20 cellular contexts compared by ENCODE assay signal in genomic region chr1:66556161-66556611, GRCh38. TPM values are rescaled to one million over a fixed set of nuclear protein-coding genes. Genes with fewer than 3 reads are reported as not detected.
DNase-seq lines count a peak whose midpoint lies in the region; ATAC-seq and TF ChIP-seq lines count a peak whose summit lies in the region.
"Had no signal": no experiment of that assay in that cellular context is flagged by ENCODE, and none has a peak within 500 bp of the region (broad histone marks: within the 10 kb centered on the region; RNA-seq: fewer than 3 reads in every experiment).

No MANE protein-coding gene starts in this region.

- WGBS in transverse colon (ENCODE audit: low coverage in 1 of 2), 2 donors: 80 to 88% methylated on average over 3 to 7 of the region's 7 CpGs

- no peak overlapping the region for H3K27ac Mint-ChIP-seq in CD8-positive, alpha-beta T cell
- H3K27ac Mint-ChIP-seq: activated naive CD8-positive, alpha-beta T cell treated with anti-CD3 and anti-CD28 coated beads, Interleukin-2, amount 10 ng/mL, durations not matched to agents 7 days and 5 days; activated T-cell treated with anti-CD3 and anti-CD28 coated beads, Interleukin-2, amount 50 U/mL, for 24 hours; effector memory CD8-positive, alpha-beta T cell had no signal

- no peak for ATAC-seq in CD8-positive, alpha-beta T cell
- no peak for ATAC-seq in GM21529 (IDR thresholded peaks at IDR 0.05; ENCODE audit: unreplicated experiment)
- ATAC-seq: effector memory CD8-positive, alpha-beta T cell; right lobe of liver had no signal

- no peak for TF ChIP-seq POLR2A in transverse colon (IDR thresholded peaks at IDR 0.05)

- H3K4me1 ChIP-seq in CD8-positive, alpha-beta T cell (ENCODE audit: insufficient read depth, low read length): no peaks in the 10 kb centered on the region
- H3K4me1 ChIP-seq in transverse colon: no peaks in the 10 kb centered on the region
- H3K4me1 ChIP-seq: right lobe of liver, SJCRH30 had no signal

- H3K36me3 ChIP-seq in CD8-positive, alpha-beta T cell (ENCODE audit: insufficient read depth, low read length): no peaks in the 10 kb centered on the region
- H3K36me3 ChIP-seq in transverse colon: no peaks in the 10 kb centered on the region
- H3K36me3 ChIP-seq: right lobe of liver, SJCRH30 had no signal

- H3K9me3 Mint-ChIP-seq in CD8-positive, alpha-beta T cell: no peaks in the 10 kb centered on the region
- H3K9me3 Mint-ChIP-seq: activated naive CD8-positive, alpha-beta T cell treated with anti-CD3 and anti-CD28 coated beads, Interleukin-2, amount 10 ng/mL, durations not matched to agents 7 days and 5 days; activated T-cell treated with anti-CD3 and anti-CD28 coated beads, Interleukin-2, amount 50 U/mL, for 24 hours; effector memory CD8-positive, alpha-beta T cell; neural crest cell had no signal

- no peaks in the 10 kb centered on the region for H3K9me3 ChIP-seq in CD8-positive, alpha-beta T cell (ENCODE audit: low read length)
- H3K9me3 ChIP-seq in transverse colon: no peaks in the 10 kb centered on the region
- H3K9me3 ChIP-seq: right lobe of liver, SJCRH30 had no signal

- no peak overlapping the region for H3K4me3 Mint-ChIP-seq in CD8-positive, alpha-beta T cell
- H3K4me3 Mint-ChIP-seq: activated naive CD8-positive, alpha-beta T cell treated with anti-CD3 and anti-CD28 coated beads, Interleukin-2, amount 10 ng/mL, durations not matched to agents 7 days and 5 days; activated T-cell treated with anti-CD3 and anti-CD28 coated beads, Interleukin-2, amount 50 U/mL, for 24 hours; effector memory CD8-positive, alpha-beta T cell; neural crest cell had no signal

- peaks cover 8% of the 10 kb centered on the region for H3K27me3 Mint-ChIP-seq in CD8-positive, alpha-beta T cell (ENCODE audit: low read depth)

- H3K27me3 ChIP-seq in CD8-positive, alpha-beta T cell (ENCODE audit: insufficient read depth, low read length): no peaks in the 10 kb centered on the region
- no peaks in the 10 kb centered on the region for H3K27me3 ChIP-seq in transverse colon
- H3K27me3 ChIP-seq: right lobe of liver, SJCRH30 had no signal

- intact Hi-C loops in CD8-positive, alpha-beta T cell (cut with DNase I, micrococcal nuclease): no loop called here
- intact Hi-C loops in transverse colon (cut with DNase I; ENCODE audit: low total_unique reads): no loop called here

- H3K4me1 Mint-ChIP-seq in CD8-positive, alpha-beta T cell (ENCODE audit: low read depth): peaks cover 8% of the 10 kb centered on the region
- H3K4me1 Mint-ChIP-seq: neural crest cell had no signal

- DNase-seq in Caki2 (ENCODE audit: low read depth) (peak; percentile 67), NCI-H187 treated with DMSO at 0.1 percent for 48 hours (lab: John Stamatoyannopoulos, UW) (peak; percentile 76), anterior cingulate cortex (lab: John Stamatoyannopoulos, UW) (peak in 36 of 58 donors; percentile 15 to 83 (median 46)), kidney tubule cell (ENCODE audit: low spot score) (peak; percentile 70), HuH-7.5 (ENCODE audit: low spot score) (no peak), transverse colon (no peak)
- no peak for DNase-seq in CD8-positive, alpha-beta T cell
- DNase-seq: activated CD4-positive, alpha-beta T cell treated with anti-CD3 and anti-CD28 coated beads for 4 hours; activated naive CD8-positive, alpha-beta T cell treated with anti-CD3 and anti-CD28 coated beads, Interleukin-2, amount 10 ng/mL, durations not matched to agents 7 days and 5 days; activated T-cell treated with anti-CD3 and anti-CD28 coated beads, Interleukin-2, amount 50 U/mL, for 24 hours; Calu3; effector memory CD8-positive, alpha-beta T cell; GOT3; NCI-H2081; right lobe of liver; SJCRH30; stimulated activated CD4-positive, alpha-beta T cell treated with anti-CD3 and anti-CD28 coated beads, Interleukin-1b, Interleukin-23, amount 100 ng/mL, for 48 hours; T1000 had no signal

- no peak for TF ChIP-seq CTCF in CD8-positive, alpha-beta T cell (IDR thresholded peaks at IDR 0.05)
- no peak for TF ChIP-seq CTCF in transverse colon (IDR thresholded peaks at IDR 0.05)

- no peak overlapping the region for H3K4me3 ChIP-seq in CD8-positive, alpha-beta T cell (ENCODE audit: low read depth, low read length)
- no peak overlapping the region for H3K4me3 ChIP-seq in transverse colon
- H3K4me3 ChIP-seq: right lobe of liver, SJCRH30 had no signal

- no peak overlapping the region for H3K27ac ChIP-seq in CD8-positive, alpha-beta T cell (ENCODE audit: low read depth, low read length)
- H3K27ac ChIP-seq in transverse colon: no peak overlapping the region
- H3K27ac ChIP-seq: right lobe of liver, SJCRH30 had no signal

- no peak for TF ChIP-seq EP300 in transverse colon (IDR thresholded peaks at IDR 0.05; ENCODE audit: low read depth)

- no peaks in the 10 kb centered on the region for H3K36me3 Mint-ChIP-seq in CD8-positive, alpha-beta T cell
- H3K36me3 Mint-ChIP-seq: activated naive CD8-positive, alpha-beta T cell treated with anti-CD3 and anti-CD28 coated beads, Interleukin-2, amount 10 ng/mL, durations not matched to agents 7 days and 5 days had no signal

- CTCF ChIA-PET in CD8-positive, alpha-beta T cell (lab: Charles Lee): interaction anchor here (0.6 kb wide), 2 partner anchors 607 to 1406 kb away, joined by 4 read pairs; no protein-coding TSS in a partner anchor

- in situ Hi-C loops in Caki2 (cut with HindIII; ENCODE audit: low pct_unique_long_range_greater_than_20kb, low sequenced_read_pairs) (no loop called here), transverse colon (cut with MboI; ENCODE audit: low pct_ligation_motif_present in 1 of 4, low pct_unique_long_range_greater_than_20kb in 1 of 4, low sequenced_read_pairs in 3 of 4) (no loop called here)

- POLR2A ChIA-PET in CD8-positive, alpha-beta T cell (lab: Charles Lee): no interaction called here

RNA-seq across cellular contexts. Expression of gene SGIP1, which starts 22.2 kb away (rescaled TPM):
- 8.5 and 26.8 TPM in 2 replicates for total RNA-seq in Caki2 (2014; rRNA removed; shearing (Covaris generic); ENCODE audit: low replicate concordance)
- total RNA-seq in CD8-positive, alpha-beta T cell: not detected
- total RNA-seq in transverse colon: 1 to 10 TPM in 2 of 4 donors, not detected in 2; 1.4 to 1.8 TPM
- total RNA-seq: activated naive CD8-positive, alpha-beta T cell treated with anti-CD3 and anti-CD28 coated beads, Interleukin-2, amount 10 ng/mL, durations not matched to agents 7 days and 5 days; Calu3 had no signal

Comparison
In these comparisons a context has a peak if more than half of its experiments do, and no peak if none do; other contexts are left out.
1. DNase-seq: peak in Caki2 (single experiment), NCI-H187 treated with DMSO at 0.1 percent for 48 hours (single experiment), anterior cingulate cortex (36 of 58) and kidney tubule cell (single experiment); none in HuH-7.5 (single experiment), CD8-positive, alpha-beta T cell (0 of 7) and transverse colon (single experiment).